Comparison of ENCODE assay signal across 8 cellular contexts in the genomic region with DNA sequence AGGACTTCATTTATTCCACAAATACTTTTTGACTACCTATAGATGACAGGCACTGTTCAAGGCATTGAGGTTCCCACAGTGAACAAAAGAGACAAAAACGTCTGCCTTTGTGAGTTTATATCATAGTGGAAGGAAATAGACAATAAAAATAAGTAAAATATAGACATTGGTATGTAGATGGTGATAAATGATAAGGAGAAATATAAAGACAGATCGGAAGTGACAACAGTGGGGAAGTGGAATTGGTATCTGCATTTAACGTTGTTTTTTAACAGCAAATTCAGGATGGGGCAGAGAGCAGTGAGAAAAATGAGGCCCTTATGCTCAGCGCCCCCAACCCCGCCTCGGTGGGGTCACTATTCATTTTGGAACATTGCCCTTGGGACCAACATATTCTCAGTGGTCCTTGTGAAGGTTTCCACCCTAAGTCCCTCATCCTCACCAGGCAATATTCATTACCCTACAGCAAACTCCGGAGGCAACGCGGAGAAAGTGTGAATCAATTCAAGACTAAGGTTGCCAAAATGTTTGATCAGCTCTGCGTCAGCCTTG. TPM values are rescaled to one million over a fixed set of nuclear protein-coding genes. Genes with fewer than 3 reads are reported as not detected.
DNase-seq lines count a peak whose midpoint lies in the region; ATAC-seq and TF ChIP-seq lines count a peak whose summit lies in the region.

No MANE protein-coding gene starts in this region.

- H3K27ac ChIP-seq in stomach: peak overlapping the region; percentile 82 to 89 (median 89)

- H3K4me3 ChIP-seq in WI38 (ENCODE audit: low read depth, low read length): peak overlapping the region; percentile 100
- H3K4me3 ChIP-seq in iPS-15b (ENCODE audit: low read depth, low read length): peak overlapping the region; percentile 99
- peak overlapping the region; percentile 73 to 95 (median 85) for H3K4me3 ChIP-seq in stomach

- H3K36me3 ChIP-seq in iPS-15b (ENCODE audit: control insufficient read depth, insufficient read depth, low read length) (peaks cover 10% of the 10 kb centered on the region), stomach (peaks cover 9 to 30% (median 28%) of the 10 kb centered on the region in 4 donors)

- H3K4me1 ChIP-seq in iPS-15b (ENCODE audit: control insufficient read depth, insufficient read depth, low read length): no peaks in the 10 kb centered on the region
- H3K4me1 ChIP-seq in stomach: peaks cover 22 to 52% (median 37%) of the 10 kb centered on the region in 4 donors

- TF ChIP-seq CTCF in WI38 (IDR thresholded peaks at IDR 0.05; ENCODE audit: low read depth, low read length) (no peak), stomach (IDR thresholded peaks at IDR 0.05) (no peak)

- H3K27me3 ChIP-seq in iPS-15b (ENCODE audit: control insufficient read depth, insufficient read depth, low read length): no peaks in the 10 kb centered on the region
- no peaks in the 10 kb centered on the region for H3K27me3 ChIP-seq in stomach

- intact Hi-C loops in activated CD4-positive, alpha-beta T cell treated with anti-CD3 and anti-CD28 coated beads, Interleukin-2, amount 10 ng/mL, durations not matched to agents 24 days and 14 days (cut with micrococcal nuclease): loop anchor here (1.0 to 5.0 kb wide), 4 partner anchors 72 to 1000 kb away; no protein-coding TSS in a partner anchor
- intact Hi-C loops in stomach (cut with DNase I; ENCODE audit: low total_unique reads): loop anchor here (10.0 kb wide), 1 partner anchor 82 kb away; no protein-coding TSS in a partner anchor

- WGBS in stomach, 5 donors: 2 to 6% (median 3%) methylated on average over 10 of the region's 10 CpGs

- ATAC-seq in GM18498 (IDR thresholded peaks at IDR 0.05; ENCODE audit: unreplicated experiment) (no peak), GM19455 (IDR thresholded peaks at IDR 0.05; ENCODE audit: unreplicated experiment) (no peak)

- peaks cover 31% of the 10 kb centered on the region for H3K36me3 Mint-ChIP-seq in activated CD4-positive, alpha-beta T cell treated with anti-CD3 and anti-CD28 coated beads, Interleukin-2, amount 10 ng/mL, durations not matched to agents 24 days and 14 days (ENCODE audit: low read depth)

- peaks cover 2% of the 10 kb centered on the region for H3K27me3 Mint-ChIP-seq in activated CD4-positive, alpha-beta T cell treated with anti-CD3 and anti-CD28 coated beads, Interleukin-2, amount 10 ng/mL, durations not matched to agents 24 days and 14 days

- no peak for DNase-seq in activated CD4-positive, alpha-beta T cell treated with anti-CD3 and anti-CD28 coated beads, Interleukin-2, amount 10 ng/mL, durations not matched to agents 24 days and 14 days
- DNase-seq in activated CD4-positive, alpha-beta T cell treated with anti-CD3 and anti-CD28 coated beads, Interleukin-2, amount 50 U/mL, for 1 hour: no peak
- DNase-seq in stomach: no peak
- no peak for DNase-seq in hypothalamus (lab: John Stamatoyannopoulos, UW)

- H3K4me1 Mint-ChIP-seq in activated CD4-positive, alpha-beta T cell treated with anti-CD3 and anti-CD28 coated beads, Interleukin-2, amount 10 ng/mL, durations not matched to agents 24 days and 14 days: peaks cover 36% of the 10 kb centered on the region

- peak overlapping the region; percentile 96 for H3K4me3 Mint-ChIP-seq in activated CD4-positive, alpha-beta T cell treated with anti-CD3 and anti-CD28 coated beads, Interleukin-2, amount 10 ng/mL, durations not matched to agents 24 days and 14 days

- H3K27ac Mint-ChIP-seq in activated CD4-positive, alpha-beta T cell treated with anti-CD3 and anti-CD28 coated beads, Interleukin-2, amount 10 ng/mL, durations not matched to agents 24 days and 14 days: peak overlapping the region; percentile 93

- no peak for TF ChIP-seq EP300 in stomach (IDR thresholded peaks at IDR 0.05)

- TF ChIP-seq POLR2A in stomach (IDR thresholded peaks at IDR 0.05): no peak

- no peaks in the 10 kb centered on the region for H3K9me3 Mint-ChIP-seq in activated CD4-positive, alpha-beta T cell treated with anti-CD3 and anti-CD28 coated beads, Interleukin-2, amount 10 ng/mL, durations not matched to agents 24 days and 14 days

- H3K9ac ChIP-seq in iPS-15b (ENCODE audit: low read depth, low read length): peak overlapping the region; percentile 42

- H3K9me3 ChIP-seq in iPS-15b (ENCODE audit: control insufficient read depth, insufficient read depth, low read length) (no peaks in the 10 kb centered on the region), stomach (no peaks in the 10 kb centered on the region)

RNA-seq across cellular contexts. Expression of gene PEX26, which starts 0.6 kb away (rescaled TPM):
- total RNA-seq in activated CD4-positive, alpha-beta T cell treated with anti-CD3 and anti-CD28 coated beads, Interleukin-2, amount 10 ng/mL, durations not matched to agents 24 days and 14 days: 53.5 and 54.0 TPM in 2 replicates
- total RNA-seq in stomach: 100 to 1,000 TPM in 1 of 5 donors, 10 to 100 TPM in 4; 11.7 to 564 (median 17.9) TPM
- polyA plus RNA-seq in stomach: 10 to 100 TPM in 2 of 3 donors, 1 to 10 TPM in 1; 6.7 to 20.5 (median 12.7) TPM

RNA-seq across cellular contexts. Expression of gene TUBA8, which starts 33.4 kb away (rescaled TPM):
- total RNA-seq in activated CD4-positive, alpha-beta T cell treated with anti-CD3 and anti-CD28 coated beads, Interleukin-2, amount 10 ng/mL, durations not matched to agents 24 days and 14 days: 1.2 and 1.7 TPM in 2 replicates
- not detected for total RNA-seq in stomach
- polyA plus RNA-seq in stomach: 1 to 10 TPM; 3.1 to 4.1 (median 3.5) TPM

RNA-seq across cellular contexts. Expression of gene MICAL3, which starts 52.8 kb away (rescaled TPM):
- total RNA-seq in activated CD4-positive, alpha-beta T cell treated with anti-CD3 and anti-CD28 coated beads, Interleukin-2, amount 10 ng/mL, durations not matched to agents 24 days and 14 days: 47.0 and 51.2 TPM in 2 replicates
- 100 to 1,000 TPM in 1 of 5 donors, 10 to 100 TPM in 4; 17.5 to 130 (median 37.3) TPM for total RNA-seq in stomach
- polyA plus RNA-seq in stomach: 1 to 10 TPM; 3.5 to 5.1 (median 4.9) TPM
